17 cellular contexts compared by ENCODE assay signal in the genomic region with DNA sequence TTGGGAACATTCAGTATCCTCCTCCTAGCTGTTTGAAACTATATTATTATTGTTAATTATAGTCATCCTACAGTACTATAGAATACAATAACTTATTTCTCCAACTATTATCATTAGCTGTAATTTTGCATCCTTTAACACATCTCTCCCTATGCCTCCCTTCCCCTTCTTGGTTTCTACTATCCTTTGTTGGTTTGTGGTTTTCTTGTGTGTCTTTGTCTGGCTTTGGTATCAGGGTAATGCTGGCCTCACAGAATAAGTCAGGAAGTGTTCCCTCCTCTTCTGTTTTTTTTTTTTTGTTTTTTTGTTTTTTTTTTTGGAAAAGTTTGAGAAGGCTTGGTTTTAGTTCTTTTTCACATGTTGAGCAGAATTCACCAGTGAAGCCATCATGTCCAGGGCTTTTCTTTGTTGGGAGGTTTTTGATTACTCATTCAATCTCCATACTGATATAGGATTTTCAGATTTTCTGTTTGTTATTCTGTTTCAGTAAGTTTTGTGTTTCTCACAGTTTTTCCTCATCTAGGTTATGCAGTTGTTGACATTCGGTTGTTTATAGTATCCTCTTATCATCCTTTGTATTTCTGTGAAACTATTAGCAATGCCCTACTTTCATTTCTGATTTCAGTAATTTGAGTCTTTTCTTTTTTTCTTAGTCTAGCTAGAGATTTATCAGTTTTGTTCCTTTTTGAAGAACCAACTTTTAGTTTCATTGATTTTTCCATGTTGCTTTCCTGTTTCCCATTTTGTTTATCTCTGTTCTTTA. TPM values are rescaled to one million over a fixed set of nuclear protein-coding genes. Genes with fewer than 3 reads are reported as not detected.
A peak's percentile ranks its signal among the peaks of the same experiment; 100 is the strongest.
DNase-seq lines count a peak whose midpoint lies in the region; ATAC-seq, FAIRE-seq and TF ChIP-seq lines count a peak whose summit lies in the region.
"Had no signal": no experiment of that assay in that cellular context is flagged by ENCODE, and none has a peak within 500 bp of the region (broad histone marks: within the 10 kb centered on the region; RNA-seq: fewer than 3 reads in every experiment).

No MANE protein-coding gene starts in this region.

- no peak for TF ChIP-seq POLR2A in stomach (IDR thresholded peaks at IDR 0.05)

- no peak for TF ChIP-seq CTCF in astrocyte (IDR thresholded peaks at IDR 0.05; ENCODE audit: insufficient read depth, low read depth, low read length)
- no peak for TF ChIP-seq CTCF in stomach (IDR thresholded peaks at IDR 0.05)

- peaks cover 42% of the 10 kb centered on the region for H4K20me1 ChIP-seq in astrocyte (ENCODE audit: insufficient read depth, low read length)

- H3K4me3 ChIP-seq in astrocyte (ENCODE audit: insufficient read depth, low read depth, low read length) (no peak overlapping the region), stomach (no peak overlapping the region)
- H3K4me3 ChIP-seq: esophagus squamous epithelium, left lung, right atrium auricular region, vagina had no signal

- FAIRE-seq in astrocyte (lab: Jason Lieb, UNC), result no peak
- FAIRE-seq: colon had no signal

- H3K4me3 Mint-ChIP-seq in stimulated activated naive CD8-positive, alpha-beta T cell treated with anti-CD3 and anti-CD28 coated beads, Interleukin-15, Interleukin-2, amounts not matched to agents 100 ng/mL and 50 ng/mL, for 24 hours, result peak overlapping the region; percentile 1
- no peak overlapping the region for H3K4me3 Mint-ChIP-seq in astrocyte (ENCODE audit: unreplicated experiment)
- H3K4me3 Mint-ChIP-seq: nephron had no signal

- peak overlapping the region; percentile 32 for H3K27ac Mint-ChIP-seq in stimulated activated naive CD8-positive, alpha-beta T cell treated with anti-CD3 and anti-CD28 coated beads, Interleukin-15, Interleukin-2, amounts not matched to agents 100 ng/mL and 50 ng/mL, for 24 hours
- H3K27ac Mint-ChIP-seq in astrocyte (ENCODE audit: unreplicated experiment), result peak overlapping the region; percentile 27
- H3K27ac Mint-ChIP-seq: nephron had no signal

- no peak for TF ChIP-seq EP300 in stomach (IDR thresholded peaks at IDR 0.05)

- H3K9me3 ChIP-seq in astrocyte (ENCODE audit: insufficient read depth, low read depth, low read length) (no peaks in the 10 kb centered on the region), stomach (peaks cover 0 to 4% (median 0%) of the 10 kb centered on the region in 4 donors)
- H3K9me3 ChIP-seq: esophagus squamous epithelium, left lung, vagina had no signal

- H3K36me3 Mint-ChIP-seq in stimulated activated naive CD8-positive, alpha-beta T cell treated with anti-CD3 and anti-CD28 coated beads, Interleukin-15, Interleukin-2, amounts not matched to agents 100 ng/mL and 50 ng/mL, for 24 hours (ENCODE audit: low read depth), result peaks cover 17% of the 10 kb centered on the region
- peaks cover 5% of the 10 kb centered on the region for H3K36me3 Mint-ChIP-seq in astrocyte (ENCODE audit: low read depth, unreplicated experiment)

- no peak overlapping the region for H3K4me2 ChIP-seq in astrocyte (ENCODE audit: low read length)
- H3K4me2 ChIP-seq: SK-N-SH had no signal

- no peak for ATAC-seq in stimulated activated naive CD8-positive, alpha-beta T cell treated with anti-CD3 and anti-CD28 coated beads, Interleukin-15, Interleukin-2, amounts not matched to agents 100 U/mL and 50 U/mL, for 24 hours
- no peak for ATAC-seq in GM19455 (IDR thresholded peaks at IDR 0.05; ENCODE audit: unreplicated experiment)
- ATAC-seq: left lung had no signal

- no peak overlapping the region for H3K9ac ChIP-seq in astrocyte (ENCODE audit: low read length)
- H3K9ac ChIP-seq: SK-N-SH had no signal

- H3K4me1 Mint-ChIP-seq in stimulated activated naive CD8-positive, alpha-beta T cell treated with anti-CD3 and anti-CD28 coated beads, Interleukin-15, Interleukin-2, amounts not matched to agents 100 ng/mL and 50 ng/mL, for 24 hours (ENCODE audit: low read depth), result peaks cover 83% of the 10 kb centered on the region
- H3K4me1 Mint-ChIP-seq in astrocyte (ENCODE audit: low read depth, unreplicated experiment), result peaks cover 19% of the 10 kb centered on the region

- H3K9me3 Mint-ChIP-seq in stimulated activated naive CD8-positive, alpha-beta T cell treated with anti-CD3 and anti-CD28 coated beads, Interleukin-15, Interleukin-2, amounts not matched to agents 100 ng/mL and 50 ng/mL, for 24 hours, result no peaks in the 10 kb centered on the region
- H3K9me3 Mint-ChIP-seq in astrocyte (ENCODE audit: unreplicated experiment), result peaks cover 7% of the 10 kb centered on the region

- intact Hi-C loops in stomach (cut with DNase I; ENCODE audit: low total_unique reads), result no loop called here

- peaks cover 85% of the 10 kb centered on the region for H3K79me2 ChIP-seq in astrocyte (ENCODE audit: insufficient read depth, low read length)

- H3K27me3 ChIP-seq in astrocyte (ENCODE audit: insufficient read depth, low read length) (no peaks in the 10 kb centered on the region), stomach (no peaks in the 10 kb centered on the region)
- H3K27me3 ChIP-seq: esophagus squamous epithelium, left lung, right atrium auricular region, vagina had no signal

- H3K4me1 ChIP-seq in astrocyte (ENCODE audit: insufficient read depth, low read length) (no peaks in the 10 kb centered on the region), stomach (peaks cover 4 to 29% (median 17%) of the 10 kb centered on the region in 4 donors)

- 73 to 93% (median 86%) methylated on average over 1 of the region's 1 CpG for WGBS in stomach, 5 donors

- H3K27me3 Mint-ChIP-seq in stimulated activated naive CD8-positive, alpha-beta T cell treated with anti-CD3 and anti-CD28 coated beads, Interleukin-15, Interleukin-2, amounts not matched to agents 100 ng/mL and 50 ng/mL, for 24 hours, result no peaks in the 10 kb centered on the region
- no peaks in the 10 kb centered on the region for H3K27me3 Mint-ChIP-seq in astrocyte (ENCODE audit: low read depth, unreplicated experiment)

- no peak for DNase-seq in stimulated activated naive CD8-positive, alpha-beta T cell treated with anti-CD3 and anti-CD28 coated beads, Interleukin-15, Interleukin-2, amounts not matched to agents 100 U/mL and 50 U/mL, for 24 hours
- DNase-seq in NCI-H226 (peak; percentile 1), astrocyte (ENCODE audit: low read depth) (no peak), CD1c-positive myeloid dendritic cell (ENCODE audit: extremely low spot score) (no peak), stomach (no peak)
- DNase-seq in activated CD4-positive, alpha-beta T cell treated with anti-CD3 and anti-CD28 coated beads for 48 hours, result no peak
- DNase-seq: activated CD4-positive, alpha-beta T cell treated with anti-CD3 and anti-CD28 coated beads, Interleukin-2, amount 50 U/mL, for 1 hour; esophagus squamous epithelium; GOT3; left lung; SK-N-SH had no signal

- H3K36me3 ChIP-seq in astrocyte (ENCODE audit: insufficient read depth, low read length) (no peaks in the 10 kb centered on the region), stomach (no peaks in the 10 kb centered on the region)
- H3K36me3 ChIP-seq: esophagus squamous epithelium, left lung, right atrium auricular region, vagina had no signal

- no peak overlapping the region for H2AFZ ChIP-seq in astrocyte (ENCODE audit: low read depth, low read length)

- H3K27ac ChIP-seq in astrocyte (ENCODE audit: low read depth, low read length) (no peak overlapping the region), stomach (peak overlapping the region in 1 of 5 donors; percentile 31)
- H3K27ac ChIP-seq: esophagus squamous epithelium, left lung, right atrium auricular region, vagina had no signal

RNA-seq across cellular contexts. Expression of gene C1GALT1, which starts 21.6 kb away (rescaled TPM):
- total RNA-seq in astrocyte (38.6 and 40.0 TPM in 2 replicates), stomach (10 to 100 TPM in 4 of 5 donors, 1 to 10 TPM in 1; 2.6 to 50.9 (median 25.1) TPM)
- polyA plus RNA-seq in stomach, result 1 to 10 TPM; 2.7 to 9.3 (median 4.0) TPM
